In genomic region chr7:135977020-135977741, GRCh38 we compare ENCODE assay signal across 8 cellular contexts.
A peak's percentile ranks its signal among the peaks of the same experiment; 100 is the strongest.
DNase-seq lines count a peak whose midpoint lies in the region; ATAC-seq, FAIRE-seq and TF ChIP-seq lines count a peak whose summit lies in the region.

Gene MTPN, minus strand, starts transcription at chr7:135977359. Its CDS starts 259 bp downstream, at chr7:135977100.

- DNase-seq in AG09319 (ENCODE audit: extremely low read depth, low read depth) (peak; percentile 82), NCI-H446 treated with DMSO at 0.1 percent for 48 hours (lab: John Stamatoyannopoulos, UW) (peak; percentile 93), cerebellar cortex (ENCODE audit: low spot score) (peak; percentile 98)
- DNase-seq in stimulated activated CD4-positive, alpha-beta T cell treated with anti-CD3 and anti-CD28 coated beads, Interleukin-12 subunit alpha, Interleukin-12 subunit beta, amount 100 ng/mL, for 4 hours, result peak; percentile 96

- ATAC-seq in GM19035 (IDR thresholded peaks at IDR 0.05; ENCODE audit: unreplicated experiment), result peak; percentile 58
- ATAC-seq in HG03354 (IDR thresholded peaks at IDR 0.05; ENCODE audit: poor library complexity, severe bottlenecking, unreplicated experiment), result peak; percentile 63
- ATAC-seq in activated CD4-positive, CD25-positive, alpha-beta regulatory T cell treated with anti-CD3 and anti-CD28 coated beads, Interleukin-2, amount 50 U/mL, for 24 hours, result peak; percentile 79 to 83

- peak; percentile 94 for FAIRE-seq in islet of Langerhans (lab: Jason Lieb, UNC)

- no peak for TF ChIP-seq CTCF in AG09319 (IDR thresholded peaks at IDR 0.05; ENCODE audit: low read depth, low read length)

Comparison
In these comparisons a context has a peak if more than half of its experiments do, and no peak if none do; other contexts are left out.
1. Peak in every context shown above with its lines: DNase-seq and ATAC-seq.